ENCODE assay signal across 8 cellular contexts in the genomic region with DNA sequence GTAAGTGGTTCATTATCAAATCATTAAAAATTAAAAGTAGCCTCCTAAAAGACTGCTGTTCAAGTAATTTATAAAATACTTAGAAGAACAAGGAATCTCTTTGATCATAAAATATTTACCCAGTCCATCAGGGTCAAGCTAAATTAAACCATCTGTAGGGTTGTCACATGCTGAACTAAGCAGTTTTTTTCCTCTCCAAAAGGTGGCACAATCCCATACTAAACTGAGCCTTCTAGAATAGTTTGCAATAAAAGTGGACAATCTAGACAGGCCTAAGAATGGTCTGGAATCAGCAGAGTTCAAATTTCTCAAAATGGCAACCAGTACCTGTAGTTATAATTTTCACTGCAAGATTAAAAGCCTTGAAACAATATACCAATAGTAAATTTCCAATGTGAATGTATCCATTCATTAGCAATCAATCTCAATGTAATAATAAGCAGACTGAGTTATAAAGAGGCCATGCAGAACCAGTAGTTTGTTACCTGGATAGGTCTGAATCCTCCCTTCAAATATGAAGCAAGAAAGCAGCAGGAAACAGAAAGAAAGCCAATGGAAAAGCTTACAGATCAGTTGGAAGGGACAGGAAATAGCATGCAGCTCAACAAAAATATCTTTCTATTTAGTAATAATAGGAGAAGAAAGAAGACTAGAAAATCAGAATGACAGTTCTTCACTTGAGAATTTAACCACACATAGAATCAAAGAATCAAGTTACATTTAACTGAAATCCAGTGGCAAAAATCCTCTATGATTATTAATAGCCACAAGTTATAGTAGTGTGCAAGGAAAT.
A peak's percentile ranks its signal among the peaks of the same experiment; 100 is the strongest.
DNase-seq lines count a peak whose midpoint lies in the region; FAIRE-seq lines count a peak whose summit lies in the region.

No MANE protein-coding gene starts in this region.

- in situ Hi-C loops in HAP-1 (cut with MboI; ENCODE audit: low sequenced_read_pairs), result loop anchor here (25.0 kb wide), 1 partner anchor 205 kb away; the partner anchor contains the start of gene EIF4G3

- H3K9me3 ChIP-seq in HAP-1, result no peaks in the 10 kb centered on the region

- peak; percentile 73 for FAIRE-seq in A204.1 (lab: Jason Lieb, UNC)
- FAIRE-seq in GM18507 (lab: Jason Lieb, UNC), result peak; percentile 52
- peak; percentile 87 for FAIRE-seq in islet of Langerhans (lab: Jason Lieb, UNC)

- DNase-seq in GM18507 (ENCODE audit: extremely low spot score, insufficient read length, low read depth) (no peak), amniotic stem cell (lab: John Stamatoyannopoulos, UW) (peak; percentile 16), HAP-1 (ENCODE audit: low spot score in 2 of 2) (no peak), COLO668 (lab: John Stamatoyannopoulos, UW; ENCODE audit: unreplicated experiment) (no peak)
- no peak for DNase-seq in effector CD4-positive, alpha-beta T cell
- no peak for DNase-seq in stimulated activated naive CD4-positive, alpha-beta T cell (lab: John Stamatoyannopoulos, UW)

- no peaks in the 10 kb centered on the region for H3K27me3 ChIP-seq in HAP-1 (ENCODE audit: low read depth)

- no peaks in the 10 kb centered on the region for H3K4me1 ChIP-seq in HAP-1

- H3K4me3 ChIP-seq in HAP-1, result no peak overlapping the region

- no peaks in the 10 kb centered on the region for H3K36me3 ChIP-seq in HAP-1 (replicated peaks)
